9 cellular contexts compared by ENCODE assay signal in genomic region chr5:154368041-154368800, GRCh38.
DNase-seq lines count a peak whose midpoint lies in the region; ATAC-seq and TF ChIP-seq lines count a peak whose summit lies in the region.
"Had no signal": no experiment of that assay in that cellular context is flagged by ENCODE, and none has a peak within 500 bp of the region (broad histone marks: within the 10 kb centered on the region; RNA-seq: fewer than 3 reads in every experiment).

No MANE protein-coding gene starts in this region.

- no peaks in the 10 kb centered on the region for H3K9me2 ChIP-seq in OCI-LY7 (ENCODE audit: insufficient read depth, low read length)

- BruUV-seq in Panc1 (replicated peaks; lab: Mats Ljungman, UMichigan) (no TSS peak), OCI-LY7 (replicated peaks; lab: Mats Ljungman, UMichigan) (no TSS peak)

- H3K27ac Mint-ChIP-seq in nephron progenitor cell = peak overlapping the region; percentile 86
- H3K27ac Mint-ChIP-seq: stimulated activated naive CD8-positive, alpha-beta T cell treated with anti-CD3 and anti-CD28 coated beads, Interleukin-15, Interleukin-2, amounts not matched to agents 100 ng/mL and 50 ng/mL, for 24 hours had no signal

- WGBS in esophagus muscularis mucosa = 38% methylated on average over 6 of the region's 6 CpGs

- peaks cover 18% of the 10 kb centered on the region for H3K27me3 Mint-ChIP-seq in nephron progenitor cell (ENCODE audit: low read depth, poor library complexity)
- H3K27me3 Mint-ChIP-seq: stimulated activated naive CD8-positive, alpha-beta T cell treated with anti-CD3 and anti-CD28 coated beads, Interleukin-15, Interleukin-2, amounts not matched to agents 100 ng/mL and 50 ng/mL, for 24 hours had no signal

- no peak overlapping the region for H3K4me2 ChIP-seq in OCI-LY7 (ENCODE audit: low read length)

- no peak overlapping the region for H2AFZ ChIP-seq in OCI-LY7 (ENCODE audit: low read length)

- no peak for TF ChIP-seq POLR2A in esophagus muscularis mucosa (IDR thresholded peaks at IDR 0.05; ENCODE audit: low read depth)

- H3K4me1 ChIP-seq in Panc1 (ENCODE audit: control insufficient read depth, insufficient read depth, low read length) (peaks cover 18% of the 10 kb centered on the region), esophagus muscularis mucosa (peaks cover 44 to 78% (median 72%) of the 10 kb centered on the region in 4 donors), OCI-LY7 (ENCODE audit: insufficient read depth, low read length, poor library complexity, severe bottlenecking) (no peaks in the 10 kb centered on the region)

- H3K27me3 ChIP-seq in BJ (ENCODE audit: control insufficient read depth, insufficient read depth, low read length) (no peaks in the 10 kb centered on the region), Panc1 (ENCODE audit: control insufficient read depth, insufficient read depth, low read length) (no peaks in the 10 kb centered on the region), esophagus muscularis mucosa (no peaks in the 10 kb centered on the region)

- H3K4me3 ChIP-seq in BJ (ENCODE audit: low read depth, low read length) (no peak overlapping the region), Panc1 (ENCODE audit: low read depth in 2 of 2, low read length in 2 of 2) (no peak overlapping the region), esophagus muscularis mucosa (no peak overlapping the region), OCI-LY7 (ENCODE audit: low read depth, low read length, poor library complexity, severe bottlenecking) (no peak overlapping the region)

- ATAC-seq in Panc1 = peak; percentile 89
- ATAC-seq in HG03175 (IDR thresholded peaks at IDR 0.05; ENCODE audit: unreplicated experiment) = no peak

- H3K4me3 Mint-ChIP-seq in nephron progenitor cell = no peak overlapping the region
- H3K4me3 Mint-ChIP-seq: stimulated activated naive CD8-positive, alpha-beta T cell treated with anti-CD3 and anti-CD28 coated beads, Interleukin-15, Interleukin-2, amounts not matched to agents 100 ng/mL and 50 ng/mL, for 24 hours had no signal

- no peaks in the 10 kb centered on the region for H4K20me1 ChIP-seq in OCI-LY7 (ENCODE audit: insufficient read depth, low read length)

- H3K9me3 ChIP-seq in Panc1 (ENCODE audit: control insufficient read depth, insufficient read depth, low read depth, low read length) (no peaks in the 10 kb centered on the region), esophagus muscularis mucosa (no peaks in the 10 kb centered on the region), OCI-LY7 (ENCODE audit: low read length) (no peaks in the 10 kb centered on the region)

- intact Hi-C loops in Panc1 (cut with micrococcal nuclease; ENCODE audit: unreplicated experiment) (no loop called here), esophagus muscularis mucosa (cut with DNase I) (loop anchor here (10.0 kb wide), 1 partner anchor 83 kb away; no protein-coding TSS in a partner anchor), OCI-LY7 (cut with micrococcal nuclease; ENCODE audit: unreplicated experiment) (no loop called here)

- CTCF ChIA-PET in BJ (lab: Yijun Ruan, JAX) = interaction anchor here (1.3 to 1.7 kb wide), 2 partner anchors 19 to 177 kb away, joined by 3 to 7 read pairs; partner anchors contain the start of gene GALNT10
- CTCF ChIA-PET in Panc1 (lab: Charles Lee) = no interaction called here
- CTCF ChIA-PET in OCI-LY7 (lab: Charles Lee; ENCODE audit: unreplicated experiment) = no interaction called here

- H3K36me3 ChIP-seq in BJ (ENCODE audit: control insufficient read depth, insufficient read depth, low read length) = no peaks in the 10 kb centered on the region
- no peaks in the 10 kb centered on the region for H3K36me3 ChIP-seq in Panc1 (ENCODE audit: control insufficient read depth, insufficient read depth, low read length)
- no peaks in the 10 kb centered on the region for H3K36me3 ChIP-seq in esophagus muscularis mucosa
- no peaks in the 10 kb centered on the region for H3K36me3 ChIP-seq in OCI-LY7 (ENCODE audit: insufficient read depth, low read length)

- no peaks in the 10 kb centered on the region for H3K9me3 Mint-ChIP-seq in nephron progenitor cell
- H3K9me3 Mint-ChIP-seq: stimulated activated naive CD8-positive, alpha-beta T cell treated with anti-CD3 and anti-CD28 coated beads, Interleukin-15, Interleukin-2, amounts not matched to agents 100 ng/mL and 50 ng/mL, for 24 hours had no signal

- peak; percentile 88 for DNase-seq in BJ (ENCODE audit: low read depth)
- peak; percentile 89 for DNase-seq in Panc1 (ENCODE audit: low read depth, low spot score)
- DNase-seq in esophagus muscularis mucosa (ENCODE audit: extremely low spot score) = no peak
- DNase-seq in nephron progenitor cell = no peak
- no peak for DNase-seq in NCI-H748 treated with DMSO at 0.1 percent for 48 hours (lab: John Stamatoyannopoulos, UW)
- DNase-seq in OCI-LY7 (ENCODE audit: low spot score) = no peak
- DNase-seq in activated T-cell treated with anti-CD3 and anti-CD28 coated beads, Interleukin-2, amount 50 U/mL, for 1 hour = no peak

- POLR2A ChIA-PET in BJ (lab: Charles Lee) (interaction anchor here (1.0 kb wide), 1 partner anchor 171 kb away, joined by 3 read pairs; no protein-coding TSS in a partner anchor), Panc1 (lab: Charles Lee) (no interaction called here), OCI-LY7 (lab: Charles Lee) (no interaction called here)

- in situ Hi-C loops in Panc1 (cut with HindIII; ENCODE audit: low pct_unique_long_range_greater_than_20kb, low sequenced_read_pairs) = no loop called here

- no peaks in the 10 kb centered on the region for H3K79me2 ChIP-seq in OCI-LY7 (ENCODE audit: insufficient read depth, low read depth, low read length)

- TF ChIP-seq CTCF in BJ (IDR thresholded peaks at IDR 0.05; ENCODE audit: insufficient read depth, low read depth, low read length) = no peak
- no peak for TF ChIP-seq CTCF in Panc1 (IDR thresholded peaks at IDR 0.05)
- no peak for TF ChIP-seq CTCF in esophagus muscularis mucosa (IDR thresholded peaks at IDR 0.05)
- TF ChIP-seq CTCF in nephron progenitor cell (IDR thresholded peaks at IDR 0.05) = no peak
- no peak for TF ChIP-seq CTCF in OCI-LY7 (conservative IDR thresholded peaks at IDR 0.05; ENCODE audit: low read length)

- H3K36me3 Mint-ChIP-seq in nephron progenitor cell (ENCODE audit: low read depth) = peaks cover 9% of the 10 kb centered on the region

- peaks cover 45% of the 10 kb centered on the region for H3K4me1 Mint-ChIP-seq in nephron progenitor cell

- H3K27ac ChIP-seq in Panc1 (ENCODE audit: low read length) (peak overlapping the region; percentile 67), esophagus muscularis mucosa (replicated peaks in 1 of 4) (peak overlapping the region; percentile 46 to 62 (median 50)), OCI-LY7 (ENCODE audit: low read depth, low read length, poor library complexity, severe bottlenecking) (no peak overlapping the region)

- TF ChIP-seq EP300 in esophagus muscularis mucosa (IDR thresholded peaks at IDR 0.05) = no peak

Comparison
In these comparisons a context has a peak if more than half of its experiments do, and no peak if none do; other contexts are left out.
1. DNase-seq: peak in BJ (single experiment) and Panc1 (single experiment); none in esophagus muscularis mucosa (single experiment), nephron progenitor cell (single experiment), NCI-H748 treated with DMSO at 0.1 percent for 48 hours (single experiment), OCI-LY7 (single experiment) and activated T-cell treated with anti-CD3 and anti-CD28 coated beads, Interleukin-2, amount 50 U/mL, for 1 hour (single experiment).